ENCODE assay signal across 9 cellular contexts in the genomic region with DNA sequence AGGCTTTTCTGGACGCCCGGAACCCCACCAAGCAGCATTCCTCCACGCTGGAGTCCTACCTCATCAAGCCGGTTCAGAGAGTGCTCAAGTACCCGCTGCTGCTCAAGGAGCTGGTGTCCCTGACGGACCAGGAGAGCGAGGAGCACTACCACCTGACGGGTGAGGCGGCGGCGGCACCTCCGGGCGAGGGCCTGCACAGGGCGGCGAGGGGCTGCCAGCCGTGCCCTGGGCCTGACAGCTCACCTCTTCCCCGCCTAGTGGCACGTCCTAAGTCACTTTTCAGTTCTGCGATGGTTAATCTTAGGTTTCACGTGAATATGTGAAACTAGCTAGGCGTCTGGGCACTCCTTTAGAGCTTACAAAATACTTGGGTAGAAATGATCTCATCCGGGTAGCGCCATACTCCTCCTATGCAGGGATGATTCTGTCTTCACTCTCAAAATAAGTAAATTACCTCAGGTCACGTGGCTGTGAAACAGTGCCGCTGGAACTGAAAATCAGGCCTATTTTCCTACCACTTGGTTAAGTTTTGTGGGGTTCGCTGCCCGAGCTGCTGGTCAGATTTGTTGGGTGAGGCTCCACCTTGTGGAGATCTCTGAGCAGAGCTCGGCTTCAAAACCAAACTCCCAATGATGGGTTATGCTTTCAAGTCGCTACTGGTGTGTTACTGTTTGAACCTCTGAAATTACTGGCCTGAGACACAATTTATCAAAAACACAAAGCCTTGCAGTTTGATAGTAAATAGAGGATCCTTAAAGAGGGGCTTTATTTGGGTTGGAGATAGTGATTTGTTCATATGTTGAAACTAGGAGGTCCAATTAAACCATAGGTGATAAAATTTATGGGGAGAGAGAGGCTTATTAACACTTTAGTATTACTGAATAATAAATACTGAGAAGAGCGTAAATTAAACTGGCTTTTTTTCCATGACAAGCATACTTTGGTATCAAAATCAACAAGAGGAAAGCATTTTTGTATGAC. TPM values are rescaled to one million over a fixed set of nuclear protein-coding genes. Genes with fewer than 3 reads are reported as not detected.
DNase-seq lines count a peak whose midpoint lies in the region; ATAC-seq, FAIRE-seq and TF ChIP-seq lines count a peak whose summit lies in the region.
"Had no signal": no experiment of that assay in that cellular context is flagged by ENCODE, and none has a peak within 500 bp of the region (broad histone marks: within the 10 kb centered on the region; RNA-seq: fewer than 3 reads in every experiment).

No MANE protein-coding gene starts in this region.

- H3K27ac Mint-ChIP-seq in activated CD8-positive, alpha-beta T cell treated with anti-CD3 and anti-CD28 coated beads for 36 hours, result peak overlapping the region; percentile 1

- intact Hi-C loops in activated CD8-positive, alpha-beta T cell treated with anti-CD3 and anti-CD28 coated beads for 36 hours (cut with micrococcal nuclease), result loop anchor here (5.0 kb wide), 1 partner anchor 71 kb away; no protein-coding TSS in a partner anchor

- H3K4me1 Mint-ChIP-seq in activated CD8-positive, alpha-beta T cell treated with anti-CD3 and anti-CD28 coated beads for 36 hours (ENCODE audit: low read depth), result no peaks in the 10 kb centered on the region

- CTCF ChIA-PET in activated CD8-positive, alpha-beta T cell treated with anti-CD3 and anti-CD28 coated beads for 36 hours (lab: Charles Lee), result interaction anchor here (0.8 to 2.6 kb wide), 8 partner anchors 10 to 380 kb away, joined by 3 to 27 read pairs (median 4); no protein-coding TSS in a partner anchor

- POLR2A ChIA-PET in activated CD8-positive, alpha-beta T cell treated with anti-CD3 and anti-CD28 coated beads for 36 hours (lab: Charles Lee), result interaction anchor here (0.6 kb wide), 1 partner anchor 59 kb away, joined by 3 read pairs; no protein-coding TSS in a partner anchor

- DNase-seq in GM10266 (ENCODE audit: extremely low spot score) (peak; percentile 79), HS-27A (ENCODE audit: low read depth) (peak; percentile 43), glomerular visceral epithelial cell (ENCODE audit: extremely low spot score) (peak; percentile 67), pons (ENCODE audit: low spot score) (peak; percentile 72), RCC 7860 (ENCODE audit: low spot score) (no peak)
- DNase-seq in activated CD8-positive, alpha-beta T cell treated with anti-CD3 and anti-CD28 coated beads for 36 hours, result peak; percentile 35

- H3K36me3 Mint-ChIP-seq in activated CD8-positive, alpha-beta T cell treated with anti-CD3 and anti-CD28 coated beads for 36 hours (ENCODE audit: low read depth), result peaks cover 23% of the 10 kb centered on the region

- peak; percentile 51 for FAIRE-seq in A204.1 (lab: Jason Lieb, UNC)
- FAIRE-seq in RCC 7860 (lab: Jason Lieb, UNC), result no peak

- H3K9me3 Mint-ChIP-seq in activated CD8-positive, alpha-beta T cell treated with anti-CD3 and anti-CD28 coated beads for 36 hours, result no peaks in the 10 kb centered on the region

- no peak for ATAC-seq in activated CD8-positive, alpha-beta T cell treated with anti-CD3 and anti-CD28 coated beads for 36 hours
- ATAC-seq in HG03457 (IDR thresholded peaks at IDR 0.05; ENCODE audit: unreplicated experiment), result no peak

- H3K27me3 Mint-ChIP-seq in activated CD8-positive, alpha-beta T cell treated with anti-CD3 and anti-CD28 coated beads for 36 hours, result no peaks in the 10 kb centered on the region

- H3K4me3 Mint-ChIP-seq in activated CD8-positive, alpha-beta T cell treated with anti-CD3 and anti-CD28 coated beads for 36 hours, result no peak overlapping the region

- TF ChIP-seq CTCF in GM10266 (IDR thresholded peaks at IDR 0.05; ENCODE audit: control insufficient read depth, insufficient read depth, low read depth, missing control alignments), result peak; percentile 50
- peak; percentile 38 for TF ChIP-seq CTCF in activated CD8-positive, alpha-beta T cell treated with anti-CD3 and anti-CD28 coated beads for 36 hours (IDR thresholded peaks at IDR 0.05)

RNA-seq across cellular contexts. Expression of a gene that starts 15.5 kb away (rescaled TPM):
- not detected for total RNA-seq in activated CD8-positive, alpha-beta T cell treated with anti-CD3 and anti-CD28 coated beads for 36 hours
- total RNA-seq: skeletal muscle tissue had no signal
